In the genomic region with DNA sequence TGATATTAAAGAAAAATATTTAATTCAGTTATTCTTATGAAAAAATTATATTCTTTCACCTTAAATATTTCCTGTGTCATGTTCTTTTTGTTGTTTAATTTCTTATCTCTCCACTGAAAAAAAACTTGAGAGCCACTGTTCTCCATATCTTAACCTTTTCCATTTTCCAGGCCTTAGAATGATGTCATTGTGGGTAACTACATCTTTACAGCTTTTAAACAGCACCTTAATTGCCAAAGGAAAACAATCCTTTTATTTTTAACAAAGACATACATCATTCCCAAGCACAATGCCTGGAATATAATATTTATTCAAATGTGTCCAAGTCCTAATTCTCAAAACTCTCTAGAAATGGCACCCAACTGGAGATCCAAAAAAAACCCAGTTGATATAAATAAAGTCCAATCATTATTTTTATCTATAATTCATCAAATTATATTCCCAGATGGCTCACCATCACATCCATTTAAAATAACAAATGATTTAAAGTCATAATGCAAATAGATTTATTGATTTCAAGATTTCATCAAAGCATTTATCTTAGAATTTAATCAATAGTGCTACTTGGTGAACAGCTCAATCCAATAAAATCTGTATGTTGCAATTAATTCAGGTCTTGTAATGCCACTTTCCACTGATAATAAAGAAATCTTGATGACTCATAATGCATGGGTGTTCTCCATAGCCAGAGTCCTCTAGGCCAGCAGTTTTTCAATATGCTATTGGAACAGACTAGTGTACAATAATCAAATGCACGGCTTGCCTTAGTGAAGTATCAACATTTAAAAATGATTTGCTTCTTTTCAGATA, we compare ENCODE assay signal across 15 cellular contexts.
"Had no signal": no experiment of that assay in that cellular context is flagged by ENCODE, and none has a peak within 500 bp of the region (broad histone marks: within the 10 kb centered on the region; RNA-seq: fewer than 3 reads in every experiment).

No MANE protein-coding gene starts in this region.

- H3K4me3 ChIP-seq: dorsolateral prefrontal cortex, skin epidermis had no signal

- ATAC-seq: activated CD4-positive, CD25-positive, alpha-beta regulatory T cell treated with anti-CD3 and anti-CD28 coated beads, Interleukin-2, amount 50 U/mL, for 24 hours; activated naive CD8-positive, alpha-beta T cell treated with anti-CD3 and anti-CD28 coated beads, Interleukin-2, amount 50 U/mL, for 24 hours; natural killer cell treated with Interleukin-12 subunit alpha and Interleukin-12 subunit beta and Interleukin-15 and Interleukin-18, amount 100 ng/mL, for 72 hours; T-cell had no signal

- H3K27me3 ChIP-seq: dorsolateral prefrontal cortex had no signal

- DNase-seq: activated CD4-positive, alpha-beta T cell treated with anti-CD3 and anti-CD28 coated beads, Interleukin-2, amount 50 U/mL, for 4 hours; activated naive CD4-positive, alpha-beta T cell treated with anti-CD3 and anti-CD28 coated beads for 36 hours; activated naive CD8-positive, alpha-beta T cell treated with anti-CD3 and anti-CD28 coated beads, Interleukin-2, amount 50 U/mL, for 24 hours; aorta; dorsolateral prefrontal cortex; endodermal cell; erythroblast; stimulated activated CD4-positive, alpha-beta T cell treated with anti-CD3 and anti-CD28 coated beads, Interleukin-4, amount 100 ng/mL, for 4 hours; stimulated activated CD8-positive, alpha-beta memory T cell treated with anti-CD3 and anti-CD28 coated beads, Interleukin-4, amount 100 ng/mL, for 48 hours; stimulated activated naive CD4-positive, alpha-beta T cell treated with Interleukin-2 at 50 U/mL for 16 hours; T-cell; T1000 had no signal
